Comparison of ENCODE assay signal across 17 cellular contexts in the genomic region with DNA sequence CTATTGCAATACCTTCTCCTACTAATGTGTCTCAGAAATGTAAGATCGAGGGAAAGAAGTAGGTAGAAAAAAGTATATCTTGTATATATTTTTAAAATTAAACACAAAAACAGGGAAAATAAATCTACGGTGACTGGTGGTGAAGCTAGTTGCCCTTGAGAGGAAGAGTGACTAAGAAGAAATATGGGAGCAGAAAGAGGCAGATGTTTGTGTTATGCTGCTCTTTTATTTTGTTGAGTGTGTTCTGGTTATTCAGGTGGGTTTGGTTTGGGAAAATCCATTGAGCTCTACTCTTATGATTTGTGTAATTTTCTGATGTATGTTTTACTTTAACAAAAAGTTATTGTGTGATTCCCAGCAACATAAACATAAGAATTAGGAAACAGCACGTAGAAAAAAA.
DNase-seq lines count a peak whose midpoint lies in the region; TF ChIP-seq lines count a peak whose summit lies in the region.
"Had no signal": no experiment of that assay in that cellular context is flagged by ENCODE, and none has a peak within 500 bp of the region (broad histone marks: within the 10 kb centered on the region; RNA-seq: fewer than 3 reads in every experiment).

No MANE protein-coding gene starts in this region.

- no peaks in the 10 kb centered on the region for H3K9me2 ChIP-seq in SU-DHL-6 (replicated peaks; ENCODE audit: insufficient read depth, low read length)

- 29% methylated on average over 2 of the region's 3 CpGs for WGBS in mesenchymal stem cell

- TF ChIP-seq CTCF in SU-DHL-6 (IDR thresholded peaks at IDR 0.05; ENCODE audit: insufficient read depth, low read length, poor library complexity, severe bottlenecking): no peak

- no peak overlapping the region for H3K9ac ChIP-seq in SU-DHL-6 (ENCODE audit: low read length)
- H3K9ac ChIP-seq in mesenchymal stem cell (ENCODE audit: low read length): no peak overlapping the region

- H3F3A ChIP-seq in SU-DHL-6 (ENCODE audit: insufficient read depth): no peaks in the 10 kb centered on the region

- no peaks in the 10 kb centered on the region for H3K27me3 ChIP-seq in SU-DHL-6 (ENCODE audit: low read length)
- no peaks in the 10 kb centered on the region for H3K27me3 ChIP-seq in mesenchymal stem cell (ENCODE audit: control insufficient read depth in 1 of 2, insufficient read depth in 1 of 2, low read length in 2 of 2)

- H3K27ac ChIP-seq in SU-DHL-6 (ENCODE audit: low read depth, low read length) (no peak overlapping the region), mesenchymal stem cell (ENCODE audit: low read length, poor library complexity, severe bottlenecking) (no peak overlapping the region)
- H3K27ac ChIP-seq: C4-2B, HL-60 had no signal

- H2BK120ac ChIP-seq in mesenchymal stem cell (ENCODE audit: low read depth, low read length): no peak overlapping the region

- H4K91ac ChIP-seq in mesenchymal stem cell (ENCODE audit: low read length): no peak overlapping the region

- no peaks in the 10 kb centered on the region for H3K79me1 ChIP-seq in mesenchymal stem cell (replicated peaks; ENCODE audit: low read length, poor library complexity, severe bottlenecking)

- H4K8ac ChIP-seq in mesenchymal stem cell (ENCODE audit: low read length): no peak overlapping the region

- H3K36me3 ChIP-seq in SU-DHL-6 (ENCODE audit: low read length) (no peaks in the 10 kb centered on the region), mesenchymal stem cell (ENCODE audit: control insufficient read depth in 1 of 2, insufficient read depth in 2 of 2, low read depth in 1 of 2, low read length in 2 of 2) (no peaks in the 10 kb centered on the region)
- H3K36me3 ChIP-seq: HAP-1 had no signal

- no peaks in the 10 kb centered on the region for H3K9me3 ChIP-seq in SU-DHL-6 (ENCODE audit: insufficient read depth, low read length)
- H3K9me3 ChIP-seq in mesenchymal stem cell (ENCODE audit: control insufficient read depth, low read length): no peaks in the 10 kb centered on the region
- H3K9me3 ChIP-seq: Caco-2, HAP-1 had no signal

- no peak overlapping the region for H2BK12ac ChIP-seq in mesenchymal stem cell (ENCODE audit: low read length in 2 of 2)

- no peaks in the 10 kb centered on the region for H3K79me2 ChIP-seq in SU-DHL-6 (ENCODE audit: insufficient read depth, low read length)

- H3K4ac ChIP-seq in mesenchymal stem cell (ENCODE audit: low read depth in 1 of 2, low read length in 2 of 2): no peak overlapping the region

- H2AFZ ChIP-seq in SU-DHL-6 (ENCODE audit: low read depth, low read length, severe bottlenecking): peak overlapping the region; percentile 44
- H2AFZ ChIP-seq in mesenchymal stem cell (ENCODE audit: low read depth, low read length): no peak overlapping the region

- H2AK5ac ChIP-seq in mesenchymal stem cell (ENCODE audit: low read length, severe bottlenecking): no peak overlapping the region

- no peaks in the 10 kb centered on the region for H4K20me1 ChIP-seq in SU-DHL-6 (ENCODE audit: low read depth, low read length)

- no peak overlapping the region for H3K14ac ChIP-seq in mesenchymal stem cell (ENCODE audit: low read length in 2 of 2)

- no peak overlapping the region for H2BK15ac ChIP-seq in mesenchymal stem cell (ENCODE audit: low read depth, poor library complexity, severe bottlenecking)

- no peaks in the 10 kb centered on the region for H3K4me1 ChIP-seq in mesenchymal stem cell (ENCODE audit: control insufficient read depth, insufficient read depth, low read depth, low read length)
- H3K4me1 ChIP-seq: Caco-2, HAP-1 had no signal

- DNase-seq in NCI-H774 (lab: John Stamatoyannopoulos, UW) (peak; percentile 6), dermis microvascular lymphatic vessel endothelial cell (ENCODE audit: low read depth in 2 of 2) (peak; percentile 25 to 65), mesenchymal stem cell (peak; percentile 26), NCI-H2107 (lab: John Stamatoyannopoulos, UW) (no peak), H4 (ENCODE audit: low spot score) (no peak), mucosa of gallbladder (ENCODE audit: low spot score) (no peak)
- no peak for DNase-seq in central memory CD4-positive, alpha-beta T cell
- DNase-seq: AML-193; Caco-2; CD4-positive, alpha-beta T cell; DMS153; DMS79; GDM1 had no signal

- H2BK5ac ChIP-seq in mesenchymal stem cell (ENCODE audit: low read depth, low read length, poor library complexity, severe bottlenecking): no peak overlapping the region

- no peak overlapping the region for H3K18ac ChIP-seq in mesenchymal stem cell (ENCODE audit: low read depth in 1 of 2, low read length in 2 of 2)

- H3K4me2 ChIP-seq in SU-DHL-6 (ENCODE audit: low read depth, low read length, poor library complexity, severe bottlenecking) (no peak overlapping the region), mesenchymal stem cell (ENCODE audit: low read length, poor library complexity, severe bottlenecking) (no peak overlapping the region)

- H3K4me3 ChIP-seq in SU-DHL-6 (ENCODE audit: insufficient read depth, low read length, poor library complexity, severe bottlenecking) (no peak overlapping the region), mesenchymal stem cell (ENCODE audit: insufficient read depth in 1 of 2, low read depth in 1 of 2, low read length in 2 of 2) (no peak overlapping the region)
- H3K4me3 ChIP-seq: HAP-1 had no signal

- no peak overlapping the region for H3K23ac ChIP-seq in mesenchymal stem cell (ENCODE audit: low read length in 2 of 2)

Comparison
In these comparisons a context has a peak if more than half of its experiments do, and no peak if none do; other contexts are left out.
1. DNase-seq: peak in NCI-H774 (single experiment), dermis microvascular lymphatic vessel endothelial cell (2 of 2) and mesenchymal stem cell (single experiment); none in NCI-H2107 (single experiment), central memory CD4-positive, alpha-beta T cell (single experiment), H4 (single experiment) and mucosa of gallbladder (single experiment).